Comparison of ENCODE assay signal across 21 cellular contexts in genomic region chr7:129373651-129374428, GRCh38.
"Had no signal": no experiment of that assay in that cellular context is flagged by ENCODE, and none has a peak within 500 bp of the region (broad histone marks: within the 10 kb centered on the region; RNA-seq: fewer than 3 reads in every experiment).

No MANE protein-coding gene starts in this region.

- H3K27ac Mint-ChIP-seq: activated B cell treated with CpG ODN at 0.5 μM for 24 hours; activated naive CD8-positive, alpha-beta T cell; naive B cell; neural progenitor cell had no signal

- H3K9me3 ChIP-seq: adrenal gland, ascending aorta, sigmoid colon, SJSA1, tibial artery had no signal

- ATAC-seq: foreskin keratinocyte, left lobe of liver had no signal

- H3K36me3 Mint-ChIP-seq: naive B cell, neural progenitor cell had no signal

- DNase-seq: activated B cell treated with CpG ODN at 0.5 μM for 24 hours; activated CD4-positive, alpha-beta T cell treated with anti-CD3 and anti-CD28 coated beads, Interleukin-2, amount 50 U/mL, for 1 hour; activated effector memory CD4-positive, alpha-beta T cell treated with Interleukin-2 at 50 U/mL for 16 hours; adrenal gland; brain microvascular endothelial cell; central memory CD4-positive, alpha-beta T cell; dermis blood vessel endothelial cell; effector CD8-positive, alpha-beta T cell; foreskin keratinocyte; naive B cell; sigmoid colon; stimulated activated CD4-positive, alpha-beta T cell treated with anti-CD3 and anti-CD28 coated beads, Interleukin-2, amount 100 ng/mL, for 48 hours; stimulated activated CD8-positive, alpha-beta memory T cell treated with anti-CD3 and anti-CD28 coated beads, Interleukin-4, amount 100 ng/mL, for 48 hours; stimulated activated naive CD4-positive, alpha-beta T cell; tibial artery had no signal

- H3K4me3 Mint-ChIP-seq: activated B cell treated with CpG ODN at 0.5 μM for 24 hours; activated naive CD8-positive, alpha-beta T cell; naive B cell; neural progenitor cell had no signal

- H3K27me3 ChIP-seq: adrenal gland, ascending aorta, brain microvascular endothelial cell, foreskin keratinocyte, neural progenitor cell, sigmoid colon, SJSA1, tibial artery had no signal

- H3K4me3 ChIP-seq: adrenal gland, ascending aorta, lung, neural progenitor cell, sigmoid colon, SJSA1, tibial artery had no signal

- H3K36me3 ChIP-seq: adrenal gland, ascending aorta, brain microvascular endothelial cell, neural progenitor cell, sigmoid colon, SJSA1, tibial artery had no signal

- H3K9me3 Mint-ChIP-seq: activated B cell treated with CpG ODN at 0.5 μM for 24 hours, naive B cell, neural progenitor cell had no signal

- H3K4me1 ChIP-seq: ascending aorta, foreskin keratinocyte, sigmoid colon, tibial artery had no signal

- H3K27me3 Mint-ChIP-seq: activated B cell treated with CpG ODN at 0.5 μM for 24 hours; activated naive CD8-positive, alpha-beta T cell; naive B cell had no signal

- H3K27ac ChIP-seq: adrenal gland, ascending aorta, brain microvascular endothelial cell, foreskin keratinocyte, sigmoid colon, SJSA1, tibial artery had no signal
